In the genomic region with DNA sequence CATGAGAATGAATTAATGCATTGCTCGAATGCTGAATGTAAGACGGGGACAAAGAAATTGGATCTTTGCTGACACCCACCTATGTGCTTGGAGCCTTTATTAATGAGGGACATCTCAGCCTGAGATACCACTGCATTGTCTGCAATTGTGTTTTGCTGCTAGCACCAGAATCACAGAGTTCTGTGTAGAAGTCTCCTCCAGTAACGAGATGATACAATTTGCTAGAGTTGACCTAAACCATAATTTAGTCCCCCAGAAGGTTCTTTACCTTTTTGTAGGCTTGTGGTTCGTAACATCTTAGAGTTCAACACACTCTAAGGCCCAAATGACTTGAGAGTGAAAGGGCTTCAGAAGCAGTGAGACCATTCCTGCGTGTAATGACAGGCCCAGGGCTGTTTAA, we compare ENCODE assay signal across 1 cellular context.
TF ChIP-seq lines count a peak whose summit lies in the region.

No MANE protein-coding gene starts in this region.

TF ChIP-seq in K562, 482 proteins besides CTCF, POLR2A, EP300 and RAD21 (continued from another document):
- TF ChIP-seq, protein P1, sequence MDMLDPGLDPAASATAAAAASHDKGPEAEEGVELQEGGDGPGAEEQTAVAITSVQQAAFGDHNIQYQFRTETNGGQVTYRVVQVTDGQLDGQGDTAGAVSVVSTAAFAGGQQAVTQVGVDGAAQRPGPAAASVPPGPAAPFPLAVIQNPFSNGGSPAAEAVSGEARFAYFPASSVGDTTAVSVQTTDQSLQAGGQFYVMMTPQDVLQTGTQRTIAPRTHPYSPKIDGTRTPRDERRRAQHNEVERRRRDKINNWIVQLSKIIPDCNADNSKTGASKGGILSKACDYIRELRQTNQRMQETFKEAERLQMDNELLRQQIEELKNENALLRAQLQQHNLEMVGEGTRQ (CRISPR knock-in tag; IDR thresholded peaks at IDR 0.05): no peak
- TF ChIP-seq, protein P2, sequence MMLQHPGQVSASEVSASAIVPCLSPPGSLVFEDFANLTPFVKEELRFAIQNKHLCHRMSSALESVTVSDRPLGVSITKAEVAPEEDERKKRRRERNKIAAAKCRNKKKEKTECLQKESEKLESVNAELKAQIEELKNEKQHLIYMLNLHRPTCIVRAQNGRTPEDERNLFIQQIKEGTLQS (IDR thresholded peaks at IDR 0.05): peak; percentile 61
- TF ChIP-seq, protein P2 (CRISPR knock-in tag; conservative IDR thresholded peaks at IDR 0.05): no peak
- TF ChIP-seq CEBPB (tag; IDR thresholded peaks at IDR 0.05): peak; percentile 14; the same call in 1 of the 2 replicates
